Comparison of ENCODE assay signal across 27 cellular contexts in the genomic region with DNA sequence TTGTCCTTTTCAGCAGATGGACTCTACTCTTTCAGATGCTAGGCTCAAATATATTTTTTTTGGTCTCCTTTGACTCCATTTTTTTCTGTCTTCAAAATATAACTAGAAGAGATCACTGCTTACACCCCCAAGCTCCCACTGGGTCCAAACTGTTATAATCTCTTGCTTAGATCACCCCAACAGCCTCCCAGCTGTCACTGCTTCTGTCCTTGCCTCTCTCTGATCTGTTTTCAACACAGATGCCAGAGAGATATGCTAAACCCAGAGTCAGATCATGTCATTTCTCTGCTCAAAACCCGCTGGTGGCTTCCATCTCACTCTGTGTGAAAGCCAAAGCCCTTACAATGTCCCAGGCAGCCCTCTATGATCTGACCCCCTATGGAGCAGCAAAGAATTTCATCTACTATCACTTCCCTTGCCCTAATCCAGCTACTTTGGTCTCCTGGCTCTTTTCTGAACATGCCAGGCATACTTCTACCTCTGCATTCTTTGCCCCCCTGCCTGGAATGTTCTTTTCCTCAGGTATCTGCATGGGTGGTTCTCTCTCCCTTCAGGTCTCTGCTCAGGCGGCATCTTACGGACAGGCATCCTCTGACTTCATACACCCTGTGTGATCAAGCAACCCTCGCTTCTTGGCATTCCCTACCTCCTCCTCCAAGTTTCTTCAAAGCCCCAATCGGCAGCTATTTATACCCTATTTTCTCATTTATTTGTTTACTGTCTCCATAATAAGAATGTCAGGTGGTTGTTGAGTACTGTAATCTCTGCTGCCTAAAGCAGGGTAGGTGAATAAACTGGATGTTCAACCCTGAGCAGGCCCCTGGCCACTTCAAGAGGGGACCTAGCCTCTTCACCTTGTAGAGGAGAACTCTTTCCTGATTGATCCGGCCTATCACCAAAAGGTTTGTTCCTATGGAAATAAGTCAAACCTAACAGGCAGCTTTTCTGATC. TPM values are rescaled to one million over a fixed set of nuclear protein-coding genes. Genes with fewer than 3 reads are reported as not detected.
DNase-seq lines count a peak whose midpoint lies in the region; ATAC-seq and TF ChIP-seq lines count a peak whose summit lies in the region.
"Had no signal": no experiment of that assay in that cellular context is flagged by ENCODE, and none has a peak within 500 bp of the region (broad histone marks: within the 10 kb centered on the region; RNA-seq: fewer than 3 reads in every experiment).

No MANE protein-coding gene starts in this region.

- H3K27me3 ChIP-seq in endodermal cell (ENCODE audit: control insufficient read depth, insufficient read depth, low read length, poor library complexity, severe bottlenecking), result no peaks in the 10 kb centered on the region
- no peaks in the 10 kb centered on the region for H3K27me3 ChIP-seq in lower lobe of right lung (ENCODE audit: low read depth)
- no peaks in the 10 kb centered on the region for H3K27me3 ChIP-seq in heart left ventricle
- H3K27me3 ChIP-seq: BE2C, brain microvascular endothelial cell had no signal

- H3K36me3 Mint-ChIP-seq in activated naive CD4-positive, alpha-beta T cell treated with anti-CD3 and anti-CD28 coated beads, Interleukin-2, amount 50 U/mL, for 72 hours, result no peaks in the 10 kb centered on the region
- H3K36me3 Mint-ChIP-seq in endodermal cell (ENCODE audit: low read depth), result peaks cover 42% of the 10 kb centered on the region
- H3K36me3 Mint-ChIP-seq: activated CD4-positive, alpha-beta memory T cell treated with anti-CD3 and anti-CD28 coated beads for 36 hours; IgD-negative memory B cell had no signal

- intact Hi-C loops in lower lobe of right lung (cut with DNase I), result no loop called here
- intact Hi-C loops in heart left ventricle (cut with DNase I), result no loop called here

- H3K4me3 ChIP-seq in endodermal cell (ENCODE audit: low read length), result no peak overlapping the region
- H3K4me3 ChIP-seq in lower lobe of right lung, result no peak overlapping the region
- H3K4me3 ChIP-seq in heart left ventricle, result no peak overlapping the region
- H3K4me3 ChIP-seq: coronary artery, GM23248, lung had no signal

- H3K27me3 Mint-ChIP-seq in endodermal cell (ENCODE audit: insufficient read depth), result no peaks in the 10 kb centered on the region
- H3K27me3 Mint-ChIP-seq: activated B cell treated with CpG ODN at 0.5 μM for 24 hours; activated CD4-positive, alpha-beta memory T cell treated with anti-CD3 and anti-CD28 coated beads for 36 hours; activated naive CD8-positive, alpha-beta T cell treated with anti-CD3 and anti-CD28 coated beads, Interleukin-2, amount 50 U/mL, for 24 hours; IgD-negative memory B cell had no signal

- TF ChIP-seq POLR2A in heart left ventricle (IDR thresholded peaks at IDR 0.05), result no peak

- no peak overlapping the region for H3K4me3 Mint-ChIP-seq in endodermal cell
- H3K4me3 Mint-ChIP-seq: activated B cell treated with CpG ODN at 0.5 μM for 24 hours; activated CD4-positive, alpha-beta memory T cell treated with anti-CD3 and anti-CD28 coated beads for 36 hours; activated naive CD8-positive, alpha-beta T cell treated with anti-CD3 and anti-CD28 coated beads, Interleukin-2, amount 50 U/mL, for 24 hours; IgD-negative memory B cell; immature natural killer cell had no signal

- H3K27ac ChIP-seq in endodermal cell (ENCODE audit: low read depth, low read length) (no peak overlapping the region), lower lobe of right lung (peak overlapping the region; percentile 12), heart left ventricle (no peak overlapping the region)
- H3K27ac ChIP-seq: brain microvascular endothelial cell, coronary artery, GM23248, HL-60 had no signal

- no peak for TF ChIP-seq CTCF in endodermal cell (conservative IDR thresholded peaks at IDR 0.05)
- TF ChIP-seq CTCF in lower lobe of right lung (IDR thresholded peaks at IDR 0.05), result no peak
- no peak for TF ChIP-seq CTCF in heart left ventricle (IDR thresholded peaks at IDR 0.05)

- H3K4me1 ChIP-seq in endodermal cell (ENCODE audit: control insufficient read depth, insufficient read depth, low read length), result peaks cover 2% of the 10 kb centered on the region
- H3K4me1 ChIP-seq in lower lobe of right lung, result no peaks in the 10 kb centered on the region
- no peaks in the 10 kb centered on the region for H3K4me1 ChIP-seq in heart left ventricle

- peaks cover 4% of the 10 kb centered on the region for H3K4me1 Mint-ChIP-seq in endodermal cell
- H3K4me1 Mint-ChIP-seq: activated B cell treated with CpG ODN at 0.5 μM for 24 hours, IgD-negative memory B cell, immature natural killer cell had no signal

- H3K9ac ChIP-seq in endodermal cell (ENCODE audit: extremely low read depth, low read length, poor library complexity, severe bottlenecking), result no peak overlapping the region
- H3K9ac ChIP-seq: GM23248 had no signal

- ATAC-seq in activated naive CD4-positive, alpha-beta T cell treated with anti-CD3 and anti-CD28 coated beads, Interleukin-2, amount 50 U/mL, for 72 hours, result no peak
- ATAC-seq in lower lobe of right lung, result peak; percentile 87 to 91
- ATAC-seq in heart left ventricle, result no peak

- H3K36me3 ChIP-seq in endodermal cell (ENCODE audit: control insufficient read depth, insufficient read depth, low read length), result peaks cover 40% of the 10 kb centered on the region
- H3K36me3 ChIP-seq in lower lobe of right lung, result peaks cover 72% of the 10 kb centered on the region
- peaks cover 0 to 99% (median 92%) of the 10 kb centered on the region in 9 donors for H3K36me3 ChIP-seq in heart left ventricle

- DNase-seq in activated naive CD4-positive, alpha-beta T cell treated with anti-CD3 and anti-CD28 coated beads, Interleukin-2, amount 50 U/mL, for 72 hours (ENCODE audit: low spot score in 2 of 2), result no peak
- DNase-seq in activated naive CD4-positive, alpha-beta T cell treated with anti-CD3 and anti-CD28 coated beads, Interleukin-2, amount 50 U/mL, for 16 hours, result no peak
- DNase-seq in endodermal cell (peak; percentile 75), lower lobe of right lung (no peak), AG08396 (ENCODE audit: low spot score) (no peak), NCI-H2227 (lab: John Stamatoyannopoulos, UW; ENCODE audit: unreplicated experiment) (no peak), NCI-H1694 treated with DMSO at 0.1 percent for 48 hours (lab: John Stamatoyannopoulos, UW) (no peak), heart left ventricle (no peak)
- DNase-seq: activated B cell treated with CpG ODN at 0.5 μM for 24 hours; activated CD4-positive, alpha-beta memory T cell treated with anti-CD3 and anti-CD28 coated beads for 36 hours; activated effector memory CD4-positive, alpha-beta T cell treated with Interleukin-2 at 50 U/mL for 16 hours; activated naive CD8-positive, alpha-beta T cell treated with anti-CD3 and anti-CD28 coated beads, Interleukin-2, amount 50 U/mL, for 24 hours; brain microvascular endothelial cell; GM23248; immature natural killer cell; NCI-H1436 treated with DMSO at 0.1 percent for 48 hours; NCI-H2227 treated with DMSO at 0.1 percent for 48 hours; NCI-H748 treated with DMSO at 0.1 percent for 48 hours; nucleus accumbens; stimulated activated CD4-positive, alpha-beta T cell treated with anti-CD3 and anti-CD28 coated beads, Interleukin-4, amount 100 ng/mL, for 1 hour; stimulated activated naive CD4-positive, alpha-beta T cell treated with Interleukin-2 at 50 U/mL for 16 hours; T1000 had no signal

- H3K9me3 ChIP-seq in endodermal cell (ENCODE audit: control insufficient read depth, low read length), result no peaks in the 10 kb centered on the region
- no peaks in the 10 kb centered on the region for H3K9me3 ChIP-seq in lower lobe of right lung
- no peaks in the 10 kb centered on the region for H3K9me3 ChIP-seq in heart left ventricle
- H3K9me3 ChIP-seq: BE2C had no signal

- H3K9me3 Mint-ChIP-seq in activated naive CD4-positive, alpha-beta T cell treated with anti-CD3 and anti-CD28 coated beads, Interleukin-2, amount 50 U/mL, for 72 hours, result no peaks in the 10 kb centered on the region
- no peaks in the 10 kb centered on the region for H3K9me3 Mint-ChIP-seq in endodermal cell
- H3K9me3 Mint-ChIP-seq: activated B cell treated with CpG ODN at 0.5 μM for 24 hours; activated CD4-positive, alpha-beta memory T cell treated with anti-CD3 and anti-CD28 coated beads for 36 hours; activated naive CD8-positive, alpha-beta T cell treated with anti-CD3 and anti-CD28 coated beads, Interleukin-2, amount 50 U/mL, for 24 hours; IgD-negative memory B cell; immature natural killer cell had no signal

- WGBS in endodermal cell (ENCODE audit: insufficient coverage in 1 of 2, insufficient read length in 1 of 2), 2 experiments, result 84 to 93% methylated on average over 4 to 6 of the region's 6 CpGs
- 92 to 96% (median 93%) methylated on average over 6 of the region's 6 CpGs for WGBS in heart left ventricle, 4 donors

- peak overlapping the region; percentile 33 to 89 for H3K27ac Mint-ChIP-seq in activated naive CD4-positive, alpha-beta T cell treated with anti-CD3 and anti-CD28 coated beads, Interleukin-2, amount 50 U/mL, for 72 hours
- H3K27ac Mint-ChIP-seq in endodermal cell, result peak overlapping the region; percentile 84
- H3K27ac Mint-ChIP-seq: activated B cell treated with CpG ODN at 0.5 μM for 24 hours; activated CD4-positive, alpha-beta memory T cell treated with anti-CD3 and anti-CD28 coated beads for 36 hours; activated naive CD8-positive, alpha-beta T cell treated with anti-CD3 and anti-CD28 coated beads, Interleukin-2, amount 50 U/mL, for 24 hours; immature natural killer cell had no signal

RNA-seq across cellular contexts. Expression of a gene that starts 43.6 kb away (rescaled TPM):
- 1 to 10 TPM in 1 of 2 donors, under 1 TPM in 1; 0.14 to 1.1 TPM for total RNA-seq in activated naive CD4-positive, alpha-beta T cell treated with anti-CD3 and anti-CD28 coated beads, Interleukin-2, amount 50 U/mL, for 72 hours
- 10 to 100 TPM in 1 of 2 donors, 1 to 10 TPM in 1; 3.8 to 12.4 TPM for total RNA-seq in endodermal cell
- 2.7 TPM for polyA plus RNA-seq in endodermal cell (2013, experiment 1 of 2)
- 2.3 TPM for polyA plus RNA-seq in endodermal cell (2013, experiment 2 of 2)
- 5.0 TPM for total RNA-seq in lower lobe of right lung
- total RNA-seq in heart left ventricle, result 1 to 10 TPM in 1 of 9 donors, under 1 TPM in 7, not detected in 1; 0.11 to 1.0 (median 0.22) TPM
- polyA plus RNA-seq in heart left ventricle, result under 1 TPM; 0.08 to 0.23 TPM
- polyA plus RNA-seq: IgD-negative memory B cell, immature natural killer cell had no signal

Comparison
In these comparisons a context has a peak if more than half of its experiments do, and no peak if none do; other contexts are left out.
1. ATAC-seq: peak in lower lobe of right lung (2 of 2); none in activated naive CD4-positive, alpha-beta T cell treated with anti-CD3 and anti-CD28 coated beads, Interleukin-2, amount 50 U/mL, for 72 hours (0 of 2) and heart left ventricle (0 of 4).